ENCODE assay signal across 20 cellular contexts in genomic region chr9:109973336-109973735, GRCh38.
A peak's percentile ranks its signal among the peaks of the same experiment; 100 is the strongest.
DNase-seq lines count a peak whose midpoint lies in the region; ATAC-seq and TF ChIP-seq lines count a peak whose summit lies in the region.
"Had no signal": no experiment of that assay in that cellular context is flagged by ENCODE, and none has a peak within 500 bp of the region (broad histone marks: within the 10 kb centered on the region; RNA-seq: fewer than 3 reads in every experiment).

No MANE protein-coding gene starts in this region.

- no peaks in the 10 kb centered on the region for H4K20me1 ChIP-seq in MM.1S (ENCODE audit: insufficient read depth, low read length)

- intact Hi-C loops in activated T-helper 1 cell treated with anti-CD3 and anti-CD28 coated beads, Interleukin-12 subunit alpha, Interleukin-12 subunit beta, Interleukin-2, Interleukin-4 antibody, amounts not matched to agents 30 ng/mL and 10 ng/mL and 1 ng/mL, durations not matched to agents 14 hours and 24 hours and 36 hours (cut with micrococcal nuclease): loop anchor here (5.0 kb wide), 3 partner anchors 44 to 871 kb away; no protein-coding TSS in a partner anchor

- H2AFZ ChIP-seq in MM.1S (ENCODE audit: low read length): 0 out of 2 replicates have a peak overlapping the region, but pooled peaks have one; percentile 51
- H2AFZ ChIP-seq: PC-9 had no signal

- H3F3A ChIP-seq in MM.1S (ENCODE audit: insufficient read depth, low read length): peaks cover 18% of the 10 kb centered on the region

- peak overlapping the region; percentile 34 for H3K4me3 Mint-ChIP-seq in activated T-helper 1 cell treated with anti-CD3 and anti-CD28 coated beads, Interleukin-12 subunit alpha, Interleukin-12 subunit beta, Interleukin-2, Interleukin-4 antibody, amounts not matched to agents 30 ng/mL and 10 ng/mL and 1 ng/mL, durations not matched to agents 14 hours and 24 hours and 36 hours
- H3K4me3 Mint-ChIP-seq in stimulated activated effector memory CD8-positive, alpha-beta T cell treated with anti-CD3 and anti-CD28 coated beads, Interleukin-12 subunit alpha, Interleukin-12 subunit beta, amount 100 ng/mL, for 72 hours: no peak overlapping the region
- H3K4me3 Mint-ChIP-seq: naive thymus-derived CD8-positive, alpha-beta T cell had no signal

- peak overlapping the region; percentile 75; the same call in 1 of the 2 replicates for H3K27ac ChIP-seq in MM.1S (ENCODE audit: low read length)
- H3K27ac ChIP-seq: breast epithelium, C4-2B, PC-9, thyroid gland had no signal

- no peak for ATAC-seq in activated naive CD4-positive, alpha-beta T cell treated with anti-CD3 and anti-CD28 coated beads, Interleukin-2, amount 50 U/mL, for 72 hours
- no peak for ATAC-seq in stimulated activated effector memory CD8-positive, alpha-beta T cell treated with anti-CD3 and anti-CD28 coated beads, Interleukin-12 subunit alpha, Interleukin-12 subunit beta, amount 100 ng/mL, for 72 hours
- ATAC-seq: naive thymus-derived CD8-positive, alpha-beta T cell had no signal

- no peaks in the 10 kb centered on the region for H3K36me3 ChIP-seq in MM.1S (replicated peaks; ENCODE audit: insufficient read depth, low read length)
- H3K36me3 ChIP-seq: breast epithelium, esophagus squamous epithelium, thyroid gland had no signal

- TF ChIP-seq CTCF in MM.1S (IDR thresholded peaks at IDR 0.05; ENCODE audit: low read length): no peak

- H3K27ac Mint-ChIP-seq in activated naive CD4-positive, alpha-beta T cell treated with anti-CD3 and anti-CD28 coated beads, Interleukin-2, amount 50 U/mL, for 72 hours: peak overlapping the region; percentile 37 to 79
- H3K27ac Mint-ChIP-seq in activated T-helper 1 cell treated with anti-CD3 and anti-CD28 coated beads, Interleukin-12 subunit alpha, Interleukin-12 subunit beta, Interleukin-2, Interleukin-4 antibody, amounts not matched to agents 30 ng/mL and 10 ng/mL and 1 ng/mL, durations not matched to agents 14 hours and 24 hours and 36 hours: peak overlapping the region; percentile 82
- H3K27ac Mint-ChIP-seq in stimulated activated effector memory CD8-positive, alpha-beta T cell treated with anti-CD3 and anti-CD28 coated beads, Interleukin-12 subunit alpha, Interleukin-12 subunit beta, amount 100 ng/mL, for 72 hours: peak overlapping the region; percentile 15

- H3K4me1 Mint-ChIP-seq in activated T-helper 1 cell treated with anti-CD3 and anti-CD28 coated beads, Interleukin-12 subunit alpha, Interleukin-12 subunit beta, Interleukin-2, Interleukin-4 antibody, amounts not matched to agents 30 ng/mL and 10 ng/mL and 1 ng/mL, durations not matched to agents 14 hours and 24 hours and 36 hours (ENCODE audit: low read depth): peaks cover 91% of the 10 kb centered on the region
- H3K4me1 Mint-ChIP-seq in stimulated activated effector memory CD8-positive, alpha-beta T cell treated with anti-CD3 and anti-CD28 coated beads, Interleukin-12 subunit alpha, Interleukin-12 subunit beta, amount 100 ng/mL, for 72 hours: peaks cover 41% of the 10 kb centered on the region

- no peaks in the 10 kb centered on the region for H3K9me2 ChIP-seq in MM.1S (replicated peaks; ENCODE audit: insufficient read depth, low read length)

- peaks cover 0 to 19% of the 10 kb centered on the region in 2 donors for H3K36me3 Mint-ChIP-seq in activated naive CD4-positive, alpha-beta T cell treated with anti-CD3 and anti-CD28 coated beads, Interleukin-2, amount 50 U/mL, for 72 hours
- peaks cover 7% of the 10 kb centered on the region for H3K36me3 Mint-ChIP-seq in activated T-helper 1 cell treated with anti-CD3 and anti-CD28 coated beads, Interleukin-12 subunit alpha, Interleukin-12 subunit beta, Interleukin-2, Interleukin-4 antibody, amounts not matched to agents 30 ng/mL and 10 ng/mL and 1 ng/mL, durations not matched to agents 14 hours and 24 hours and 36 hours (ENCODE audit: low read depth)
- peaks cover 7% of the 10 kb centered on the region for H3K36me3 Mint-ChIP-seq in stimulated activated effector memory CD8-positive, alpha-beta T cell treated with anti-CD3 and anti-CD28 coated beads, Interleukin-12 subunit alpha, Interleukin-12 subunit beta, amount 100 ng/mL, for 72 hours
- H3K36me3 Mint-ChIP-seq: naive thymus-derived CD8-positive, alpha-beta T cell had no signal

- H3K27me3 ChIP-seq in MM.1S (replicated peaks; ENCODE audit: insufficient read depth, low read length): no peaks in the 10 kb centered on the region
- H3K27me3 ChIP-seq: breast epithelium, esophagus squamous epithelium, thyroid gland had no signal

- no peak for DNase-seq in activated naive CD4-positive, alpha-beta T cell treated with anti-CD3 and anti-CD28 coated beads, Interleukin-2, amount 50 U/mL, for 72 hours (ENCODE audit: low spot score in 2 of 2)
- DNase-seq in activated naive CD4-positive, alpha-beta T cell (lab: John Stamatoyannopoulos, UW): no peak
- no peak for DNase-seq in MM.1S
- DNase-seq in activated T-helper 1 cell treated with anti-CD3 and anti-CD28 coated beads, Interleukin-12 subunit alpha, Interleukin-12 subunit beta, Interleukin-2, Interleukin-4 antibody, amounts not matched to agents 30 ng/mL and 10 ng/mL and 1 ng/mL, durations not matched to agents 14 hours and 24 hours and 36 hours (ENCODE audit: low spot score): no peak
- DNase-seq in stimulated activated effector memory CD8-positive, alpha-beta T cell treated with anti-CD3 and anti-CD28 coated beads, Interleukin-12 subunit alpha, Interleukin-12 subunit beta, amount 100 ng/mL, for 72 hours (ENCODE audit: low spot score in 2 of 2): no peak
- DNase-seq in NCI-H524 treated with DMSO at 0.1 percent for 48 hours (lab: John Stamatoyannopoulos, UW): no peak
- no peak for DNase-seq in DMS53 treated with DMSO at 0.1 percent for 48 hours (lab: John Stamatoyannopoulos, UW; ENCODE audit: unreplicated experiment)
- no peak for DNase-seq in cerebellar cortex (ENCODE audit: low spot score)
- DNase-seq: activated effector memory CD4-positive, alpha-beta T cell treated with anti-CD3 and anti-CD28 coated beads, Interleukin-2, amount 50 U/mL, for 16 hours; esophagus squamous epithelium; naive thymus-derived CD8-positive, alpha-beta T cell; NCI-H2081; NCI-H446; PC-9; retina; stimulated activated CD4-positive, alpha-beta T cell treated with anti-CD3 and anti-CD28 coated beads, Interleukin-2, amount 100 ng/mL, for 48 hours; stimulated activated naive CD4-positive, alpha-beta T cell had no signal

- H3K4me2 ChIP-seq in MM.1S (ENCODE audit: low read depth, low read length): peak overlapping the region; percentile 63
- H3K4me2 ChIP-seq: PC-9 had no signal

- H3K27me3 Mint-ChIP-seq in activated T-helper 1 cell treated with anti-CD3 and anti-CD28 coated beads, Interleukin-12 subunit alpha, Interleukin-12 subunit beta, Interleukin-2, Interleukin-4 antibody, amounts not matched to agents 30 ng/mL and 10 ng/mL and 1 ng/mL, durations not matched to agents 14 hours and 24 hours and 36 hours (ENCODE audit: insufficient read depth): no peaks in the 10 kb centered on the region

- no peaks in the 10 kb centered on the region for H3K79me2 ChIP-seq in MM.1S (ENCODE audit: low read length)

- peaks cover 0 to 10% of the 10 kb centered on the region in 2 donors for H3K9me3 Mint-ChIP-seq in activated naive CD4-positive, alpha-beta T cell treated with anti-CD3 and anti-CD28 coated beads, Interleukin-2, amount 50 U/mL, for 72 hours
- H3K9me3 Mint-ChIP-seq in activated T-helper 1 cell treated with anti-CD3 and anti-CD28 coated beads, Interleukin-12 subunit alpha, Interleukin-12 subunit beta, Interleukin-2, Interleukin-4 antibody, amounts not matched to agents 30 ng/mL and 10 ng/mL and 1 ng/mL, durations not matched to agents 14 hours and 24 hours and 36 hours: peaks cover 2% of the 10 kb centered on the region
- peaks cover 4% of the 10 kb centered on the region for H3K9me3 Mint-ChIP-seq in stimulated activated effector memory CD8-positive, alpha-beta T cell treated with anti-CD3 and anti-CD28 coated beads, Interleukin-12 subunit alpha, Interleukin-12 subunit beta, amount 100 ng/mL, for 72 hours
- H3K9me3 Mint-ChIP-seq: naive thymus-derived CD8-positive, alpha-beta T cell had no signal

- H3K4me1 ChIP-seq in MM.1S (ENCODE audit: low read length): peaks cover 53% of the 10 kb centered on the region
- H3K4me1 ChIP-seq: breast epithelium had no signal

- H3K9me3 ChIP-seq in MM.1S (replicated peaks; ENCODE audit: insufficient read depth, low read length): no peaks in the 10 kb centered on the region
- H3K9me3 ChIP-seq: breast epithelium, esophagus squamous epithelium, thyroid gland had no signal

- H3K9ac ChIP-seq in MM.1S (ENCODE audit: low read length): no peak overlapping the region

- no peak overlapping the region for H3K4me3 ChIP-seq in MM.1S (ENCODE audit: low read length)
- H3K4me3 ChIP-seq: breast epithelium, esophagus squamous epithelium, PC-9, thyroid gland had no signal

Comparison
In these comparisons a context has a peak if more than half of its experiments do, and no peak if none do; other contexts are left out.
1. H3K27ac Mint-ChIP-seq: peak in every context shown above with its lines; median percentile 82 in activated T-helper 1 cell treated with anti-CD3 and anti-CD28 coated beads, Interleukin-12 subunit alpha, Interleukin-12 subunit beta, Interleukin-2, Interleukin-4 antibody, amounts not matched to agents 30 ng/mL and 10 ng/mL and 1 ng/mL, durations not matched to agents 14 hours and 24 hours and 36 hours; 58 in activated naive CD4-positive, alpha-beta T cell treated with anti-CD3 and anti-CD28 coated beads, Interleukin-2, amount 50 U/mL, for 72 hours; 15 in stimulated activated effector memory CD8-positive, alpha-beta T cell treated with anti-CD3 and anti-CD28 coated beads, Interleukin-12 subunit alpha, Interleukin-12 subunit beta, amount 100 ng/mL, for 72 hours.